1 cellular context compared by ENCODE assay signal in the genomic region with DNA sequence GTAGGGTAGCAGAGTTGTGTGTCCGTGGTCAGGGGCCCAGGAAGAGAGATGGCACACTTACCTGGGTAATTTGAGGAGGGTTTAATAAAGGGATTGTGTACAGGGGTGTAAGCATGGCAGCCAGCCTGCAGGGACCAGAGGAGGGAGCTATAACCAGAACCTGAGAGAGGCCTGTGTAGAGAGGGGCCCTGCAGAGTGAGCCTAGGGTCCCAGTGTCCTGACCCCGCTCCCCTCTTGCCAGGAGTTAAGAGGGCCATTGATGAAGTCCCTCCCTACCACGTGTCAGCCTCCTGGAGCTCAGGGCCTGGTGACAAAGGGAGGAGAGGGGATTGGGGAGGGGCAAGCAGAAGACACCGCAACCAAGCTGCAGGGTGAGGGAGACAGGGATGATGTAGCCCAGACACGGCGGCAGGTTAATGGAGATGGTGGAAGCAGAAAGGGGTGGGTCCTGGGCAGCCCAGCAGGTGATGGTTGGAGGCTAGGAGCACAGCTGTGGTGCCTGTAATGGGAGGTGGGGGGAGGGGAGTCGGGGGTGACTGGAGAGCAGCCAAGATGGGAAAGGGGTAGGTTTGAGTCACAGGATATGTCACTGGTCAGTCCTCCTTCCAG.
TF ChIP-seq lines count a peak whose summit lies in the region.

No MANE protein-coding gene starts in this region.

TF ChIP-seq in SK-N-SH treated with all-trans-retinoic acid at 6 μM for 48 hours, 23 proteins besides CTCF, POLR2A, EP300 and RAD21 (continued from another document):
- TF ChIP-seq, protein P1, sequence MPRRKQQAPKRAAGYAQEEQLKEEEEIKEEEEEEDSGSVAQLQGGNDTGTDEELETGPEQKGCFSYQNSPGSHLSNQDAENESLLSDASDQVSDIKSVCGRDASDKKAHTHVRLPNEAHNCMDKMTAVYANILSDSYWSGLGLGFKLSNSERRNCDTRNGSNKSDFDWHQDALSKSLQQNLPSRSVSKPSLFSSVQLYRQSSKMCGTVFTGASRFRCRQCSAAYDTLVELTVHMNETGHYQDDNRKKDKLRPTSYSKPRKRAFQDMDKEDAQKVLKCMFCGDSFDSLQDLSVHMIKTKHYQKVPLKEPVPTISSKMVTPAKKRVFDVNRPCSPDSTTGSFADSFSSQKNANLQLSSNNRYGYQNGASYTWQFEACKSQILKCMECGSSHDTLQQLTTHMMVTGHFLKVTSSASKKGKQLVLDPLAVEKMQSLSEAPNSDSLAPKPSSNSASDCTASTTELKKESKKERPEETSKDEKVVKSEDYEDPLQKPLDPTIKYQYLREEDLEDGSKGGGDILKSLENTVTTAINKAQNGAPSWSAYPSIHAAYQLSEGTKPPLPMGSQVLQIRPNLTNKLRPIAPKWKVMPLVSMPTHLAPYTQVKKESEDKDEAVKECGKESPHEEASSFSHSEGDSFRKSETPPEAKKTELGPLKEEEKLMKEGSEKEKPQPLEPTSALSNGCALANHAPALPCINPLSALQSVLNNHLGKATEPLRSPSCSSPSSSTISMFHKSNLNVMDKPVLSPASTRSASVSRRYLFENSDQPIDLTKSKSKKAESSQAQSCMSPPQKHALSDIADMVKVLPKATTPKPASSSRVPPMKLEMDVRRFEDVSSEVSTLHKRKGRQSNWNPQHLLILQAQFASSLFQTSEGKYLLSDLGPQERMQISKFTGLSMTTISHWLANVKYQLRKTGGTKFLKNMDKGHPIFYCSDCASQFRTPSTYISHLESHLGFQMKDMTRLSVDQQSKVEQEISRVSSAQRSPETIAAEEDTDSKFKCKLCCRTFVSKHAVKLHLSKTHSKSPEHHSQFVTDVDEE (CRISPR knock-in tag; IDR thresholded peaks at IDR 0.05) = no peak
- TF ChIP-seq CSDC2 (CRISPR knock-in tag; IDR thresholded peaks at IDR 0.05) (no peak), SNAI2 (CRISPR knock-in tag; IDR thresholded peaks at IDR 0.05) (no peak), ZNF565 (CRISPR knock-in tag; conservative IDR thresholded peaks at IDR 0.05; ENCODE audit: low read depth) (no peak), ZFP3 (CRISPR knock-in tag; IDR thresholded peaks at IDR 0.05) (no peak)
TF ChIP-seq in SK-N-SH treated with all-trans-retinoic acid at 6 μM for 48 hours: peak in this region for 0.
